ENCODE assay signal across 24 cellular contexts in genomic region chr3:33447958-33448357, GRCh38. TPM values are rescaled to one million over a fixed set of nuclear protein-coding genes. Genes with fewer than 3 reads are reported as not detected.
DNase-seq lines count a peak whose midpoint lies in the region; ATAC-seq and TF ChIP-seq lines count a peak whose summit lies in the region.
"Had no signal": no experiment of that assay in that cellular context is flagged by ENCODE, and none has a peak within 500 bp of the region (broad histone marks: within the 10 kb centered on the region; RNA-seq: fewer than 3 reads in every experiment).

No MANE protein-coding gene starts in this region.

- H3K4me3 Mint-ChIP-seq in GM23338 (peak overlapping the region; percentile 78), WTC11 (peak overlapping the region; percentile 86)
- no peak overlapping the region for H3K4me3 Mint-ChIP-seq in activated T-helper 1 cell treated with anti-CD3 and anti-CD28 coated beads, Interleukin-12 subunit alpha, Interleukin-12 subunit beta, Interleukin-2, Interleukin-4 antibody, amounts not matched to agents 30 ng/mL and 10 ng/mL and 1 ng/mL, durations not matched to agents 14 hours and 24 hours and 36 hours
- H3K4me3 Mint-ChIP-seq: CD14-positive monocyte had no signal

- H3K36me3 Mint-ChIP-seq in GM23338 (ENCODE audit: low read depth) (peaks cover 17% of the 10 kb centered on the region), WTC11 (peaks cover 21% of the 10 kb centered on the region)
- no peaks in the 10 kb centered on the region for H3K36me3 Mint-ChIP-seq in activated T-helper 1 cell treated with anti-CD3 and anti-CD28 coated beads, Interleukin-12 subunit alpha, Interleukin-12 subunit beta, Interleukin-2, Interleukin-4 antibody, amounts not matched to agents 30 ng/mL and 10 ng/mL and 1 ng/mL, durations not matched to agents 14 hours and 24 hours and 36 hours (ENCODE audit: low read depth)
- H3K36me3 Mint-ChIP-seq: activated naive CD4-positive, alpha-beta T cell treated with anti-CD3 and anti-CD28 coated beads, Interleukin-2, amount 50 U/mL, for 72 hours; CD14-positive monocyte had no signal

- H3K4me3 ChIP-seq in GM23338 (peak overlapping the region; percentile 96), iPS-11a (ENCODE audit: low read depth, low read length) (peak overlapping the region; percentile 33), neuron (ENCODE audit: low read length) (peak overlapping the region; percentile 75)
- H3K4me3 ChIP-seq: esophagus squamous epithelium, prostate gland, suprapubic skin, uterus had no signal

- CTCF ChIA-PET in WTC11 (lab: Charles Lee): no interaction called here

- H3K4me2 ChIP-seq in GM23338: peak overlapping the region; percentile 86

- no peaks in the 10 kb centered on the region for H4K20me1 ChIP-seq in GM23338 (replicated peaks; ENCODE audit: insufficient read depth)

- no peak for TF ChIP-seq CTCF in GM23338 (conservative IDR thresholded peaks at IDR 0.05; ENCODE audit: low read depth in 2 of 2)
- no peak for TF ChIP-seq CTCF in WTC11 (IDR thresholded peaks at IDR 0.05)

- H3K36me3 ChIP-seq in GM23338 (ENCODE audit: insufficient read depth) (no peaks in the 10 kb centered on the region), neuron (ENCODE audit: insufficient read depth, low read length) (peaks cover 3% of the 10 kb centered on the region)
- H3K36me3 ChIP-seq: esophagus squamous epithelium, prostate gland, suprapubic skin, uterus had no signal

- H3K9me3 ChIP-seq in neuron (ENCODE audit: low read length): no peaks in the 10 kb centered on the region
- H3K9me3 ChIP-seq: esophagus squamous epithelium, prostate gland, suprapubic skin, uterus had no signal

- H2AFZ ChIP-seq in GM23338: peak overlapping the region; percentile 72
- H2AFZ ChIP-seq in neuron (ENCODE audit: low read depth, low read length): peak overlapping the region; percentile 29

- intact Hi-C loops in activated T-helper 1 cell treated with anti-CD3 and anti-CD28 coated beads, Interleukin-12 subunit alpha, Interleukin-12 subunit beta, Interleukin-2, Interleukin-4 antibody, amounts not matched to agents 30 ng/mL and 10 ng/mL and 1 ng/mL, durations not matched to agents 14 hours and 24 hours and 36 hours (cut with micrococcal nuclease): no loop called here

- H3K27ac ChIP-seq in GM23338 (ENCODE audit: low read depth): no peak overlapping the region
- H3K27ac ChIP-seq: esophagus squamous epithelium, prostate gland, suprapubic skin, uterus had no signal

- H3K27me3 Mint-ChIP-seq in GM23338 (ENCODE audit: insufficient read depth, low read depth, poor library complexity): peaks cover 20% of the 10 kb centered on the region
- H3K27me3 Mint-ChIP-seq in WTC11 (ENCODE audit: low read depth): peaks cover 7% of the 10 kb centered on the region
- H3K27me3 Mint-ChIP-seq in activated T-helper 1 cell treated with anti-CD3 and anti-CD28 coated beads, Interleukin-12 subunit alpha, Interleukin-12 subunit beta, Interleukin-2, Interleukin-4 antibody, amounts not matched to agents 30 ng/mL and 10 ng/mL and 1 ng/mL, durations not matched to agents 14 hours and 24 hours and 36 hours (ENCODE audit: insufficient read depth): no peaks in the 10 kb centered on the region
- H3K27me3 Mint-ChIP-seq: activated T-cell treated with anti-CD3 and anti-CD28 coated beads, Interleukin-2, amount 50 U/mL, for 24 hours; naive thymus-derived CD8-positive, alpha-beta T cell had no signal

- peaks cover 17% of the 10 kb centered on the region for H3K4me1 Mint-ChIP-seq in GM23338
- H3K4me1 Mint-ChIP-seq in WTC11: peaks cover 17% of the 10 kb centered on the region
- peaks cover 29% of the 10 kb centered on the region for H3K4me1 Mint-ChIP-seq in activated T-helper 1 cell treated with anti-CD3 and anti-CD28 coated beads, Interleukin-12 subunit alpha, Interleukin-12 subunit beta, Interleukin-2, Interleukin-4 antibody, amounts not matched to agents 30 ng/mL and 10 ng/mL and 1 ng/mL, durations not matched to agents 14 hours and 24 hours and 36 hours (ENCODE audit: low read depth)

- no peaks in the 10 kb centered on the region for H3K9me2 ChIP-seq in GM23338 (ENCODE audit: insufficient read depth)

- H3K27ac Mint-ChIP-seq in GM23338: no peak overlapping the region
- peak overlapping the region; percentile 3; the same call in 1 of the 2 replicates for H3K27ac Mint-ChIP-seq in WTC11
- no peak overlapping the region for H3K27ac Mint-ChIP-seq in activated T-helper 1 cell treated with anti-CD3 and anti-CD28 coated beads, Interleukin-12 subunit alpha, Interleukin-12 subunit beta, Interleukin-2, Interleukin-4 antibody, amounts not matched to agents 30 ng/mL and 10 ng/mL and 1 ng/mL, durations not matched to agents 14 hours and 24 hours and 36 hours
- H3K27ac Mint-ChIP-seq: activated naive CD4-positive, alpha-beta T cell treated with anti-CD3 and anti-CD28 coated beads, Interleukin-2, amount 50 U/mL, for 72 hours had no signal

- H3F3A ChIP-seq in GM23338 (replicated peaks; ENCODE audit: low read depth): peaks cover 4% of the 10 kb centered on the region; the same call in 1 of the 2 replicates

- H3K4me1 ChIP-seq in GM23338 (ENCODE audit: insufficient read depth) (peaks cover 9% of the 10 kb centered on the region), neuron (ENCODE audit: insufficient read depth, low read length) (peaks cover 8% of the 10 kb centered on the region)
- H3K4me1 ChIP-seq: prostate gland, suprapubic skin, uterus had no signal

- ATAC-seq in GM23338 (no peak), WTC11 (no peak), GM18873 (IDR thresholded peaks at IDR 0.05; ENCODE audit: low FRiP score, unreplicated experiment) (no peak), GM21529 (IDR thresholded peaks at IDR 0.05; ENCODE audit: unreplicated experiment) (no peak)
- ATAC-seq: activated naive CD4-positive, alpha-beta T cell treated with anti-CD3 and anti-CD28 coated beads, Interleukin-2, amount 50 U/mL, for 72 hours; left colon; naive thymus-derived CD8-positive, alpha-beta T cell; Right ventricle myocardium inferior had no signal

- H3K9me3 Mint-ChIP-seq in GM23338 (peaks cover 11% of the 10 kb centered on the region; the same call in 2 of the 3 replicates), WTC11 (no peaks in the 10 kb centered on the region; the same call in 1 of the 2 replicates)
- peaks cover 5% of the 10 kb centered on the region for H3K9me3 Mint-ChIP-seq in activated T-helper 1 cell treated with anti-CD3 and anti-CD28 coated beads, Interleukin-12 subunit alpha, Interleukin-12 subunit beta, Interleukin-2, Interleukin-4 antibody, amounts not matched to agents 30 ng/mL and 10 ng/mL and 1 ng/mL, durations not matched to agents 14 hours and 24 hours and 36 hours
- H3K9me3 Mint-ChIP-seq: activated naive CD4-positive, alpha-beta T cell treated with anti-CD3 and anti-CD28 coated beads, Interleukin-2, amount 50 U/mL, for 72 hours; activated T-cell treated with anti-CD3 and anti-CD28 coated beads, Interleukin-2, amount 50 U/mL, for 24 hours had no signal

- H3K27me3 ChIP-seq in GM23338 (ENCODE audit: insufficient read depth) (no peaks in the 10 kb centered on the region), neuron (ENCODE audit: insufficient read depth, low read length) (no peaks in the 10 kb centered on the region)
- H3K27me3 ChIP-seq: esophagus squamous epithelium, suprapubic skin, uterus had no signal

- no peak for DNase-seq in GM23338 (ENCODE audit: low spot score)
- DNase-seq in WTC11 (ENCODE audit: low spot score): peak; percentile 14
- no peak for DNase-seq in activated T-helper 1 cell treated with anti-CD3 and anti-CD28 coated beads, Interleukin-12 subunit alpha, Interleukin-12 subunit beta, Interleukin-2, Interleukin-4 antibody, amounts not matched to agents 30 ng/mL and 10 ng/mL and 1 ng/mL, durations not matched to agents 14 hours and 24 hours and 36 hours (ENCODE audit: low spot score)
- DNase-seq in NCI-H1048 (lab: John Stamatoyannopoulos, UW): no peak
- DNase-seq: activated CD4-positive, CD25-positive, alpha-beta regulatory T cell treated with anti-CD3 and anti-CD28 coated beads, Interleukin-2, amount 50 U/mL, for 72 hours; activated CD8-positive, alpha-beta memory T cell treated with anti-CD3 and anti-CD28 coated beads for 24 hours; activated T-cell treated with anti-CD3 and anti-CD28 coated beads, Interleukin-2, amount 50 U/mL, for 24 hours; DMS 273 treated with DMSO at 0.1 percent for 48 hours; effector memory CD4-positive, alpha-beta T cell; esophagus squamous epithelium; Karpas-422; left colon; naive thymus-derived CD8-positive, alpha-beta T cell; NCI-H1930; uterus had no signal

- POLR2A ChIA-PET in WTC11 (lab: Charles Lee): no interaction called here

- no peaks in the 10 kb centered on the region for H3K79me2 ChIP-seq in GM23338 (replicated peaks; ENCODE audit: insufficient read depth)

TF ChIP-seq in WTC11, 78 proteins besides CTCF, POLR2A, EP300 and RAD21 (continues in another document):
- no peak for TF ChIP-seq ZNF317 (CRISPR knock-in tag; IDR thresholded peaks at IDR 0.05; ENCODE audit: borderline replicate concordance, low read depth)
- TF ChIP-seq ATF3 (CRISPR knock-in tag; conservative IDR thresholded peaks at IDR 0.05): no peak
- TF ChIP-seq CREB1 (CRISPR knock-in tag; IDR thresholded peaks at IDR 0.05): no peak

RNA-seq across cellular contexts. Expression of gene UBP1, which starts 7.8 kb away (rescaled TPM):
- 65.6 and 66.8 TPM in 2 replicates for total RNA-seq in GM23338 (2014; rRNA removed; shearing (Covaris generic))
- polyA plus RNA-seq in GM23338 (2016; fragmentation: Nextera tagmentation; extraction: Ambion mirVana): 16.3 and 16.8 TPM in 2 replicates
- total RNA-seq in WTC11 (2021): 68.5 to 72.6 TPM (median 69.6 TPM) in 3 replicates
- 69.4 and 71.6 TPM in 2 replicates for total RNA-seq in activated T-helper 1 cell treated with anti-CD3 and anti-CD28 coated beads, Interleukin-12 subunit alpha, Interleukin-12 subunit beta, Interleukin-2, Interleukin-4 antibody, amounts not matched to agents 30 ng/mL and 10 ng/mL and 1 ng/mL, durations not matched to agents 14 hours and 24 hours and 36 hours

Comparison
In these comparisons a context has a peak if more than half of its experiments do, and no peak if none do; other contexts are left out.
1. H3K4me3 ChIP-seq: peak in every context shown above with its lines; median percentile 96 in GM23338; 75 in neuron; 33 in iPS-11a.